9 cellular contexts compared by ENCODE assay signal in genomic region chr1:223244366-223245103, GRCh38.
DNase-seq lines count a peak whose midpoint lies in the region; ATAC-seq, FAIRE-seq and TF ChIP-seq lines count a peak whose summit lies in the region.
"Had no signal": no experiment of that assay in that cellular context is flagged by ENCODE, and none has a peak within 500 bp of the region (broad histone marks: within the 10 kb centered on the region; RNA-seq: fewer than 3 reads in every experiment).

No MANE protein-coding gene starts in this region.

- no peaks in the 10 kb centered on the region for H3K27me3 ChIP-seq in endothelial cell of umbilical vein (ENCODE audit: control insufficient read depth in 2 of 2, insufficient read depth in 2 of 2, low read length in 2 of 2)

- intact Hi-C loops in endothelial cell of umbilical vein (cut with micrococcal nuclease): loop anchor here (1.0 kb wide), 1 partner anchor 111 kb away; no protein-coding TSS in a partner anchor

- POLR2A ChIA-PET in endothelial cell of umbilical vein (lab: Charles Lee): no interaction called here

- CTCF ChIA-PET in endothelial cell of umbilical vein (lab: Charles Lee): interaction anchor here (0.9 to 7.0 kb wide), 3 partner anchors 101 to 112 kb away, joined by 3 to 80 read pairs (median 3); no protein-coding TSS in a partner anchor

- H3K9me1 ChIP-seq in endothelial cell of umbilical vein (replicated peaks; ENCODE audit: control insufficient read depth, extremely low read depth, insufficient read depth, low read length): no peaks in the 10 kb centered on the region

- no peaks in the 10 kb centered on the region for H3K79me2 ChIP-seq in endothelial cell of umbilical vein (ENCODE audit: control insufficient read depth, insufficient read depth, low read length)

- TF ChIP-seq CTCF in AG09319 (IDR thresholded peaks at IDR 0.05; ENCODE audit: low read depth, low read length) (peak; percentile 10), endothelial cell of umbilical vein (IDR thresholded peaks at IDR 0.05; ENCODE audit: extremely low read depth in 1 of 2, insufficient read depth in 1 of 2, low read depth in 1 of 2, low read length in 2 of 2) (peak in 1 of 2 donors; percentile 14)

- no peak for TF ChIP-seq POLR2A in endothelial cell of umbilical vein (IDR thresholded peaks at IDR 0.05; ENCODE audit: low read depth, low read length)

- dilution Hi-C loops in endothelial cell of umbilical vein (cut with MboI; ENCODE audit: extremely low pct_ligation_motif_present, low sequenced_read_pairs): no loop called here

- DNase-seq in AG09319 (ENCODE audit: extremely low read depth, low read depth): no peak
- peak; percentile 54 for DNase-seq in LHCN-M2 (ENCODE audit: low read depth)
- DNase-seq in endothelial cell of umbilical vein (ENCODE audit: low read depth, low spot score): peak; percentile 32
- DNase-seq in NCI-H1417 treated with DMSO at 0.1 percent for 48 hours (lab: John Stamatoyannopoulos, UW): no peak
- DNase-seq in HPDE6-E6E7 (ENCODE audit: extremely low spot score): no peak
- no peak for DNase-seq in superior temporal gyrus (ENCODE audit: extremely low spot score)
- DNase-seq in HuH-7.5 (ENCODE audit: low spot score): no peak
- DNase-seq: nephron progenitor cell had no signal

- H4K20me1 ChIP-seq in endothelial cell of umbilical vein (replicated peaks; ENCODE audit: control insufficient read depth, extremely low read depth, insufficient read depth, low read length): no peaks in the 10 kb centered on the region

- H3K27ac ChIP-seq in endothelial cell of umbilical vein (ENCODE audit: insufficient read depth, low read depth, low read length): no peak overlapping the region

- FAIRE-seq in endothelial cell of umbilical vein (lab: Jason Lieb, UNC): no peak

- no peaks in the 10 kb centered on the region for H3K36me3 ChIP-seq in endothelial cell of umbilical vein (ENCODE audit: control insufficient read depth in 2 of 2, extremely low read depth in 1 of 2, insufficient read depth in 2 of 2, low read length in 2 of 2)

- H3K4me2 ChIP-seq in endothelial cell of umbilical vein (ENCODE audit: insufficient read depth, low read length): no peak overlapping the region

- H3K9me3 ChIP-seq in endothelial cell of umbilical vein (replicated peaks; ENCODE audit: control insufficient read depth, insufficient read depth, low read length): no peaks in the 10 kb centered on the region

- H3K4me3 ChIP-seq in endothelial cell of umbilical vein (replicated peaks in 1 of 3; ENCODE audit: insufficient read depth in 1 of 3, low read depth in 1 of 3, low read length in 3 of 3): no peak overlapping the region

- H3K9ac ChIP-seq in endothelial cell of umbilical vein (replicated peaks; ENCODE audit: extremely low read depth, insufficient read depth, low read length): no peak overlapping the region

- BruUV-seq in endothelial cell of umbilical vein (replicated peaks; lab: Mats Ljungman, UMichigan): no TSS peak

- H3K4me1 ChIP-seq in endothelial cell of umbilical vein (ENCODE audit: control insufficient read depth, extremely low read depth, insufficient read depth, low read length): no peaks in the 10 kb centered on the region

- ATAC-seq in GM18867 (IDR thresholded peaks at IDR 0.05; ENCODE audit: unreplicated experiment): peak; percentile 79

- H2AFZ ChIP-seq in endothelial cell of umbilical vein (ENCODE audit: low read depth, low read length): no peak overlapping the region

TF ChIP-seq in endothelial cell of umbilical vein, 7 proteins besides CTCF, POLR2A, EP300 and RAD21:
- no peak for TF ChIP-seq EZH2 (IDR thresholded peaks at IDR 0.05; ENCODE audit: borderline replicate concordance, low read depth, low read length, severe bottlenecking)
- TF ChIP-seq JUN (IDR thresholded peaks at IDR 0.05; ENCODE audit: borderline replicate concordance, insufficient read depth, insufficient read length, low read depth): no peak
- TF ChIP-seq MAX (IDR thresholded peaks at IDR 0.05; ENCODE audit: insufficient read depth, insufficient read length): no peak
- TF ChIP-seq POLR2AphosphoS5 (IDR thresholded peaks at IDR 0.05; ENCODE audit: insufficient read depth, low read depth, low read length): no peak
- TF ChIP-seq GATA2 (IDR thresholded peaks at IDR 0.05; ENCODE audit: insufficient read depth, insufficient read length, low read depth, low read length): peak; percentile 16

Comparison
In these comparisons a context has a peak if more than half of its experiments do, and no peak if none do; other contexts are left out.
1. DNase-seq: peak in LHCN-M2 (single experiment) and endothelial cell of umbilical vein (single experiment); none in AG09319 (single experiment), NCI-H1417 treated with DMSO at 0.1 percent for 48 hours (single experiment), HPDE6-E6E7 (single experiment), superior temporal gyrus (single experiment) and HuH-7.5 (single experiment).